Comparison of ENCODE assay signal across 9 cellular contexts in genomic region chr3:152961323-152961722, GRCh38.
DNase-seq lines count a peak whose midpoint lies in the region; ATAC-seq and TF ChIP-seq lines count a peak whose summit lies in the region.
"Had no signal": no experiment of that assay in that cellular context is flagged by ENCODE, and none has a peak within 500 bp of the region (broad histone marks: within the 10 kb centered on the region; RNA-seq: fewer than 3 reads in every experiment).

No MANE protein-coding gene starts in this region.

- ATAC-seq in heart right ventricle (peak in 1 of 8 donors; percentile 37), HG02981 (IDR thresholded peaks at IDR 0.05; ENCODE audit: unreplicated experiment) (no peak), HG03460 (IDR thresholded peaks at IDR 0.05; ENCODE audit: unreplicated experiment) (no peak), HG03108 (IDR thresholded peaks at IDR 0.05; ENCODE audit: unreplicated experiment) (no peak), HG03196 (IDR thresholded peaks at IDR 0.05; ENCODE audit: unreplicated experiment) (no peak)

- no peaks in the 10 kb centered on the region for H3K4me1 ChIP-seq in heart right ventricle
- H3K4me1 ChIP-seq in right atrium auricular region = no peaks in the 10 kb centered on the region
- no peaks in the 10 kb centered on the region for H3K4me1 ChIP-seq in fibroblast of lung (ENCODE audit: control insufficient read depth, extremely low read depth, insufficient read depth, low read length)
- H3K4me1 ChIP-seq: parathyroid adenoma had no signal

- intact Hi-C loops in heart right ventricle (cut with DNase I) = loop anchor here in 2 of 10 donors (5.0 to 10.0 kb wide), 2 partner anchors 264 to 457 kb away; no protein-coding TSS in a partner anchor

- no peaks in the 10 kb centered on the region for H4K20me1 ChIP-seq in fibroblast of lung (ENCODE audit: control insufficient read depth, extremely low read depth, insufficient read depth, low read length)

- H2AFZ ChIP-seq in fibroblast of lung (ENCODE audit: low read length) = no peak overlapping the region
- H2AFZ ChIP-seq: parathyroid adenoma had no signal

- no peak overlapping the region for H3K9ac ChIP-seq in fibroblast of lung (ENCODE audit: insufficient read depth, low read length)
- H3K9ac ChIP-seq: parathyroid adenoma had no signal

- TF ChIP-seq CTCF in heart right ventricle (IDR thresholded peaks at IDR 0.05) = peak in 7 of 9 donors; percentile 23 to 49 (median 37)
- peak in 1 of 2 donors; percentile 43 for TF ChIP-seq CTCF in right atrium auricular region (IDR thresholded peaks at IDR 0.05)
- peak; percentile 5 to 37 for TF ChIP-seq CTCF in fibroblast of lung (conservative IDR thresholded peaks at IDR 0.05 in 1 of 2, IDR thresholded peaks at IDR 0.05 in 1 of 2; ENCODE audit: low read depth in 1 of 2, low read length in 2 of 2)

- DNase-seq in heart right ventricle (no peak), right atrium auricular region (ENCODE audit: low spot score) (no peak), NCI-H69 (lab: John Stamatoyannopoulos, UW) (peak; percentile 28), fibroblast of lung (ENCODE audit: low read depth in 2 of 2) (peak; percentile 5 to 52)

- H3K36me3 ChIP-seq in heart right ventricle (no peaks in the 10 kb centered on the region), right atrium auricular region (no peaks in the 10 kb centered on the region), fibroblast of lung (ENCODE audit: control insufficient read depth, insufficient read depth, low read length) (no peaks in the 10 kb centered on the region)

- H3K27me3 ChIP-seq in heart right ventricle = no peaks in the 10 kb centered on the region
- H3K27me3 ChIP-seq in right atrium auricular region = no peaks in the 10 kb centered on the region
- no peaks in the 10 kb centered on the region for H3K27me3 ChIP-seq in fibroblast of lung (ENCODE audit: control insufficient read depth, insufficient read depth, low read length)

- H3K9me3 ChIP-seq in heart right ventricle (peaks cover 0 to 6% (median 0%) of the 10 kb centered on the region in 11 donors), right atrium auricular region (peaks cover 0 to 3% of the 10 kb centered on the region in 2 donors), fibroblast of lung (ENCODE audit: control insufficient read depth, insufficient read depth, low read depth, low read length) (no peaks in the 10 kb centered on the region)

- 9 to 18% methylated on average over 2 of the region's 2 CpGs for WGBS in heart right ventricle, 2 donors

- no peak overlapping the region for H3K4me3 ChIP-seq in heart right ventricle
- H3K4me3 ChIP-seq in right atrium auricular region = no peak overlapping the region
- no peak overlapping the region for H3K4me3 ChIP-seq in fibroblast of lung (replicated peaks in 1 of 4; ENCODE audit: control extremely low read depth in 1 of 4, insufficient read depth in 1 of 4, low read depth in 3 of 4, low read length in 4 of 4)

- no peaks in the 10 kb centered on the region for H3K79me2 ChIP-seq in fibroblast of lung (ENCODE audit: control insufficient read depth, insufficient read depth, low read length)
- H3K79me2 ChIP-seq: parathyroid adenoma had no signal

- no peak overlapping the region for H3K4me2 ChIP-seq in fibroblast of lung (ENCODE audit: extremely low read depth, insufficient read depth, low read length)

- H3K27ac ChIP-seq in heart right ventricle (no peak overlapping the region), right atrium auricular region (no peak overlapping the region), fibroblast of lung (ENCODE audit: insufficient read depth, low read length) (no peak overlapping the region)
- H3K27ac ChIP-seq: parathyroid adenoma had no signal

Comparison
In these comparisons a context has a peak if more than half of its experiments do, and no peak if none do; other contexts are left out.
1. DNase-seq: peak in NCI-H69 (single experiment) and fibroblast of lung (2 of 2); none in heart right ventricle (0 of 2) and right atrium auricular region (single experiment).